11 cellular contexts compared by ENCODE assay signal in genomic region chr2:155372969-155373368, GRCh38.
A peak's percentile ranks its signal among the peaks of the same experiment; 100 is the strongest.
DNase-seq lines count a peak whose midpoint lies in the region; ATAC-seq, FAIRE-seq and TF ChIP-seq lines count a peak whose summit lies in the region.
"Had no signal": no experiment of that assay in that cellular context is flagged by ENCODE, and none has a peak within 500 bp of the region (broad histone marks: within the 10 kb centered on the region; RNA-seq: fewer than 3 reads in every experiment).

No MANE protein-coding gene starts in this region.

- H3K27me3 Mint-ChIP-seq in chondrocyte (ENCODE audit: low read depth), result peaks cover 16% of the 10 kb centered on the region
- H3K27me3 Mint-ChIP-seq: effector memory CD8-positive, alpha-beta T cell had no signal

- FAIRE-seq in small intestine (lab: Jason Lieb, UNC), result no peak

- no peaks in the 10 kb centered on the region for H3K4me1 ChIP-seq in small intestine (ENCODE audit: control insufficient read depth in 2 of 2, insufficient read depth in 1 of 2, low read depth in 1 of 2, low read length in 1 of 2)

- no peak overlapping the region for H3K27ac Mint-ChIP-seq in chondrocyte (ENCODE audit: unreplicated experiment)
- H3K27ac Mint-ChIP-seq: effector memory CD8-positive, alpha-beta T cell had no signal

- no peaks in the 10 kb centered on the region for H3K36me3 Mint-ChIP-seq in chondrocyte (ENCODE audit: low read depth)

- H3K9me3 Mint-ChIP-seq in chondrocyte (ENCODE audit: low read depth), result no peaks in the 10 kb centered on the region
- H3K9me3 Mint-ChIP-seq: effector memory CD8-positive, alpha-beta T cell had no signal

- no peak for ATAC-seq in HG03521 (IDR thresholded peaks at IDR 0.05; ENCODE audit: unreplicated experiment)
- ATAC-seq: effector memory CD8-positive, alpha-beta T cell; right cardiac atrium had no signal

- H3K9me3 ChIP-seq in small intestine (ENCODE audit: control insufficient read depth, low read depth), result no peaks in the 10 kb centered on the region
- H3K9me3 ChIP-seq: HAP-1 had no signal

- H3K4me3 Mint-ChIP-seq in chondrocyte (ENCODE audit: unreplicated experiment), result no peak overlapping the region
- H3K4me3 Mint-ChIP-seq: effector memory CD8-positive, alpha-beta T cell had no signal

- no peaks in the 10 kb centered on the region for H3K4me1 Mint-ChIP-seq in chondrocyte (ENCODE audit: low read depth)

- H3K36me3 ChIP-seq in small intestine (ENCODE audit: control insufficient read depth in 2 of 2, insufficient read depth in 2 of 2, low read length in 2 of 2) (no peaks in the 10 kb centered on the region), H7 (replicated peaks; ENCODE audit: control insufficient read depth, insufficient read depth, low read length) (no peaks in the 10 kb centered on the region)
- H3K36me3 ChIP-seq: HAP-1 had no signal

- H3K4me3 ChIP-seq in small intestine (ENCODE audit: low read depth in 1 of 2, low read length in 2 of 2) (no peak overlapping the region), H7 (ENCODE audit: insufficient read depth, low read depth, low read length) (no peak overlapping the region)
- H3K4me3 ChIP-seq: HAP-1 had no signal

- H3K27me3 ChIP-seq in small intestine (ENCODE audit: control insufficient read depth in 2 of 2, insufficient read depth in 2 of 2, low read length in 2 of 2), result peaks cover 0 to 2% of the 10 kb centered on the region in 2 donors
- H3K27me3 ChIP-seq in H7 (ENCODE audit: control insufficient read depth, insufficient read depth, low read length), result no peaks in the 10 kb centered on the region

- no peak overlapping the region for H3K27ac ChIP-seq in small intestine (ENCODE audit: low read depth in 1 of 2, low read length in 1 of 2)

- DNase-seq in DMS 273 (lab: John Stamatoyannopoulos, UW; ENCODE audit: unreplicated experiment), result peak; percentile 60
- no peak for DNase-seq in DMS 273 treated with DMSO at 0.1 percent for 48 hours (lab: John Stamatoyannopoulos, UW)
- peak; percentile 50 for DNase-seq in NCI-H748 treated with DMSO at 0.1 percent for 48 hours (lab: John Stamatoyannopoulos, UW)
- DNase-seq in chondrocyte (ENCODE audit: low spot score), result no peak
- DNase-seq in small intestine, result peak; percentile 17
- DNase-seq in NCI-H2081 treated with DMSO at 0.1 percent for 48 hours (lab: John Stamatoyannopoulos, UW), result no peak
- DNase-seq in H7, result no peak
- DNase-seq: effector memory CD8-positive, alpha-beta T cell; right cardiac atrium had no signal

- 7 to 16% (median 15%) methylated on average over 2 of the region's 2 CpGs for WGBS in small intestine, 3 donors

- TF ChIP-seq CTCF in chondrocyte (IDR thresholded peaks at IDR 0.05), result peak; percentile 80

Comparison
In these comparisons a context has a peak if more than half of its experiments do, and no peak if none do; other contexts are left out.
1. DNase-seq: peak in DMS 273 (single experiment), NCI-H748 treated with DMSO at 0.1 percent for 48 hours (single experiment) and small intestine (single experiment); none in DMS 273 treated with DMSO at 0.1 percent for 48 hours (single experiment), chondrocyte (single experiment), NCI-H2081 treated with DMSO at 0.1 percent for 48 hours (single experiment) and H7 (single experiment).